1 cellular context compared by ENCODE assay signal in genomic region chr1:161766102-161766981, GRCh38.
TF ChIP-seq lines count a peak whose summit lies in the region.

Gene ATF6, plus strand, starts transcription at chr1:161766320. Its CDS starts 41 bp downstream, at chr1:161766361.

TF ChIP-seq in HepG2, 621 proteins besides CTCF, POLR2A, EP300 and RAD21 (continued from another document and continues in another):
- TF ChIP-seq ZBTB2 (CRISPR knock-in tag; IDR thresholded peaks at IDR 0.05; ENCODE audit: low read depth) (no peak), CREB1 (IDR thresholded peaks at IDR 0.05) (peak; percentile 92), CREB1 (CRISPR knock-in tag; IDR thresholded peaks at IDR 0.05) (peak; percentile 98), ZNF496 (CRISPR knock-in tag; IDR thresholded peaks at IDR 0.05; ENCODE audit: insufficient replicate concordance) (no peak), ZSCAN5A (CRISPR knock-in tag; IDR thresholded peaks at IDR 0.05; ENCODE audit: borderline replicate concordance) (no peak), ZBTB21 (CRISPR knock-in tag; IDR thresholded peaks at IDR 0.05) (peak; percentile 97), NR2C2 (CRISPR knock-in tag; IDR thresholded peaks at IDR 0.05; ENCODE audit: borderline replicate concordance) (peak; percentile 59), HNRNPH1 (optimal IDR thresholded peaks at IDR 0.05; ENCODE audit: low read depth, low read length) (no peak), NFKBIZ (CRISPR knock-in tag; IDR thresholded peaks at IDR 0.05) (no peak), MXD1 (CRISPR knock-in tag; IDR thresholded peaks at IDR 0.05) (peak; percentile 51; the same call in 1 of the 2 replicates), SKIL (CRISPR knock-in tag; IDR thresholded peaks at IDR 0.05; ENCODE audit: borderline replicate concordance) (peak; percentile 71; the same call in 1 of the 2 replicates), HOXA5 (CRISPR knock-in tag; IDR thresholded peaks at IDR 0.05) (no peak), ZNF577 (CRISPR knock-in tag; IDR thresholded peaks at IDR 0.05; ENCODE audit: borderline replicate concordance, low read depth) (no peak), ZNF639 (CRISPR knock-in tag; conservative IDR thresholded peaks at IDR 0.05) (peak; percentile 58), ZKSCAN1 (IDR thresholded peaks at IDR 0.05; ENCODE audit: low read length) (no peak), ZNF800 (CRISPR knock-in tag; IDR thresholded peaks at IDR 0.05) (no peak), ATF6 (CRISPR knock-in tag; conservative IDR thresholded peaks at IDR 0.05) (no peak), ZNF446 (CRISPR knock-in tag; IDR thresholded peaks at IDR 0.05) (no peak), TAF1 (CRISPR knock-in tag; IDR thresholded peaks at IDR 0.05) (peak; percentile 63; the same call in 1 of the 2 replicates), JUND (CRISPR knock-in tag; IDR thresholded peaks at IDR 0.05) (no peak), ZNF562 (CRISPR knock-in tag; IDR thresholded peaks at IDR 0.05; ENCODE audit: borderline replicate concordance) (no peak), ZNF547 (CRISPR knock-in tag; IDR thresholded peaks at IDR 0.05) (peak; percentile 59; the same call in 1 of the 2 replicates), HCFC1 (IDR thresholded peaks at IDR 0.05; ENCODE audit: low read depth, low read length) (peak; percentile 56; the same call in 1 of the 2 replicates), FOXP4 (CRISPR knock-in tag; IDR thresholded peaks at IDR 0.05) (peak; percentile 81), FOXO4 (CRISPR knock-in tag; conservative IDR thresholded peaks at IDR 0.05) (no peak), MTF2 (CRISPR knock-in tag; IDR thresholded peaks at IDR 0.05; ENCODE audit: borderline replicate concordance) (no peak), NFATC3 (CRISPR knock-in tag; IDR thresholded peaks at IDR 0.05) (no peak), ZNF691 (CRISPR knock-in tag; IDR thresholded peaks at IDR 0.05; ENCODE audit: borderline replicate concordance, low read depth) (no peak), HMG20A (CRISPR knock-in tag; IDR thresholded peaks at IDR 0.05; ENCODE audit: borderline replicate concordance) (peak; percentile 60; the same call in 1 of the 2 replicates), ZNF20 (CRISPR knock-in tag; IDR thresholded peaks at IDR 0.05) (no peak), PHB2 (IDR thresholded peaks at IDR 0.05; ENCODE audit: partially characterized antibody) (no peak), ZNF580 (CRISPR knock-in tag; IDR thresholded peaks at IDR 0.05; ENCODE audit: borderline replicate concordance, low read depth) (peak; percentile 66; the same call in 1 of the 2 replicates), MED8 (CRISPR knock-in tag; IDR thresholded peaks at IDR 0.05; ENCODE audit: insufficient replicate concordance) (peak; percentile 53), NFIC (IDR thresholded peaks at IDR 0.05; ENCODE audit: low read length) (peak; percentile 56; the same call in 1 of the 2 replicates), MBNL3 (CRISPR knock-in tag; conservative IDR thresholded peaks at IDR 0.05) (no peak), RBAK (CRISPR knock-in tag; IDR thresholded peaks at IDR 0.05) (no peak), ZNF619 (CRISPR knock-in tag; IDR thresholded peaks at IDR 0.05) (no peak; the same call in 1 of the 2 replicates), ZNF256 (CRISPR knock-in tag; conservative IDR thresholded peaks at IDR 0.05) (no peak), TEAD2 (CRISPR knock-in tag; IDR thresholded peaks at IDR 0.05) (no peak), KLF6 (CRISPR knock-in tag; IDR thresholded peaks at IDR 0.05) (no peak; the same call in 1 of the 2 replicates), ZNF367 (CRISPR knock-in tag; IDR thresholded peaks at IDR 0.05; ENCODE audit: borderline replicate concordance) (no peak), TBX3 (IDR thresholded peaks at IDR 0.05; ENCODE audit: borderline replicate concordance) (peak; percentile 34; the same call in 1 of the 2 replicates), MIER2 (CRISPR knock-in tag; IDR thresholded peaks at IDR 0.05) (peak; percentile 27; the same call in 1 of the 2 replicates), GZF1 (CRISPR knock-in tag; IDR thresholded peaks at IDR 0.05) (no peak), ZNF180 (CRISPR knock-in tag; IDR thresholded peaks at IDR 0.05; ENCODE audit: borderline replicate concordance, low read depth) (no peak), ZNF556 (CRISPR knock-in tag; IDR thresholded peaks at IDR 0.05; ENCODE audit: borderline replicate concordance) (peak; percentile 79; the same call in 1 of the 2 replicates), NFE2L1 (CRISPR knock-in tag; IDR thresholded peaks at IDR 0.05; ENCODE audit: borderline replicate concordance) (no peak)
